Comparison of ENCODE assay signal across 1 cellular context in genomic region chr1:20187103-20187812, GRCh38.
A peak's percentile ranks its signal among the peaks of the same experiment; 100 is the strongest.
TF ChIP-seq lines count a peak whose summit lies in the region.

No MANE protein-coding gene starts in this region.

TF ChIP-seq in K562, 482 proteins besides CTCF, POLR2A, EP300 and RAD21 (continued from another document):
- TF ChIP-seq, protein P1, sequence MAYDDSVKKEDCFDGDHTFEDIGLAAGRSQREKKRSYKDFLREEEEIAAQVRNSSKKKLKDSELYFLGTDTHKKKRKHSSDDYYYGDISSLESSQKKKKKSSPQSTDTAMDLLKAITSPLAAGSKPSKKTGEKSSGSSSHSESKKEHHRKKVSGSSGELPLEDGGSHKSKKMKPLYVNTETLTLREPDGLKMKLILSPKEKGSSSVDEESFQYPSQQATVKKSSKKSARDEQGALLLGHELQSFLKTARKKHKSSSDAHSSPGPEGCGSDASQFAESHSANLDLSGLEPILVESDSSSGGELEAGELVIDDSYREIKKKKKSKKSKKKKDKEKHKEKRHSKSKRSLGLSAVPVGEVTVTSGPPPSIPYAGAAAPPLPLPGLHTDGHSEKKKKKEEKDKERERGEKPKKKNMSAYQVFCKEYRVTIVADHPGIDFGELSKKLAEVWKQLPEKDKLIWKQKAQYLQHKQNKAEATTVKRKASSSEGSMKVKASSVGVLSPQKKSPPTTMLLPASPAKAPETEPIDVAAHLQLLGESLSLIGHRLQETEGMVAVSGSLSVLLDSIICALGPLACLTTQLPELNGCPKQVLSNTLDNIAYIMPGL (CRISPR knock-in tag; IDR thresholded peaks at IDR 0.05): no peak
- TF ChIP-seq BRD4 (IDR thresholded peaks at IDR 0.05) (peak; percentile 12; the same call in 1 of the 2 replicates), NR2C1 (IDR thresholded peaks at IDR 0.05) (no peak), NR2C1 (tag; IDR thresholded peaks at IDR 0.05) (0 out of 2 replicates have a peak, but pooled peaks have one; percentile 12), MAFF (IDR thresholded peaks at IDR 0.05; ENCODE audit: low read length) (no peak), ELF2 (CRISPR knock-in tag; IDR thresholded peaks at IDR 0.05) (no peak), KLF10 (CRISPR knock-in tag; IDR thresholded peaks at IDR 0.05) (0 out of 2 replicates have a peak, but pooled peaks have one; percentile 47), TRIM25 (IDR thresholded peaks at IDR 0.05; ENCODE audit: borderline replicate concordance) (no peak), TEAD4 (IDR thresholded peaks at IDR 0.05; ENCODE audit: low read length) (no peak), TEAD4 (CRISPR knock-in tag; IDR thresholded peaks at IDR 0.05; ENCODE audit: borderline replicate concordance) (no peak; the same call in 1 of the 2 replicates), JUND (IDR thresholded peaks at IDR 0.05; ENCODE audit: borderline replicate concordance, low read depth, low read length) (no peak), JUND (tag; IDR thresholded peaks at IDR 0.05; ENCODE audit: borderline replicate concordance, low read depth, low read length) (peak; percentile 10; the same call in 1 of the 3 replicates), HDAC6 (IDR thresholded peaks at IDR 0.05; ENCODE audit: low read depth, low read length) (no peak), ZNF584 (CRISPR knock-in tag; IDR thresholded peaks at IDR 0.05; ENCODE audit: low read depth) (0 out of 2 replicates have a peak, but pooled peaks have one; percentile 72), RBM34 (IDR thresholded peaks at IDR 0.05; ENCODE audit: borderline replicate concordance, insufficient read depth, low read length) (no peak), CXXC5 (CRISPR knock-in tag; IDR thresholded peaks at IDR 0.05) (no peak), THAP7 (CRISPR knock-in tag; IDR thresholded peaks at IDR 0.05) (0 out of 2 replicates have a peak, but pooled peaks have one; percentile 38), ZNF197 (CRISPR knock-in tag; IDR thresholded peaks at IDR 0.05; ENCODE audit: low read depth) (0 out of 2 replicates have a peak, but pooled peaks have one; percentile 9), PCBP2 (IDR thresholded peaks at IDR 0.05; ENCODE audit: low read depth, low read length, poor library complexity, severe bottlenecking) (no peak)
- TF ChIP-seq, protein P2, sequence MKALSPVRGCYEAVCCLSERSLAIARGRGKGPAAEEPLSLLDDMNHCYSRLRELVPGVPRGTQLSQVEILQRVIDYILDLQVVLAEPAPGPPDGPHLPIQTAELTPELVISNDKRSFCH (CRISPR knock-in tag; IDR thresholded peaks at IDR 0.05): no peak
- TF ChIP-seq, protein P2 (tag; IDR thresholded peaks at IDR 0.05): peak; percentile 69; the same call in 1 of the 2 replicates
- TF ChIP-seq, protein P3, sequence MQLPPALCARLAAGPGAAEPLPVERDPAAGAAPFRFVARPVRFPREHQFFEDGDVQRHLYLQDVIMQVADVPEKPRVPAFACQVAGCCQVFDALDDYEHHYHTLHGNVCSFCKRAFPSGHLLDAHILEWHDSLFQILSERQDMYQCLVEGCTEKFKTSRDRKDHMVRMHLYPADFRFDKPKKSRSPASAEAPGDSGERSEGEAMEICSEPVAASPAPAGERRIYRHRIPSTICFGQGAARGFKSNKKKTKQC (CRISPR knock-in tag; IDR thresholded peaks at IDR 0.05): 0 out of 2 replicates have a peak, but pooled peaks have one; percentile 34
- TF ChIP-seq, protein P4, sequence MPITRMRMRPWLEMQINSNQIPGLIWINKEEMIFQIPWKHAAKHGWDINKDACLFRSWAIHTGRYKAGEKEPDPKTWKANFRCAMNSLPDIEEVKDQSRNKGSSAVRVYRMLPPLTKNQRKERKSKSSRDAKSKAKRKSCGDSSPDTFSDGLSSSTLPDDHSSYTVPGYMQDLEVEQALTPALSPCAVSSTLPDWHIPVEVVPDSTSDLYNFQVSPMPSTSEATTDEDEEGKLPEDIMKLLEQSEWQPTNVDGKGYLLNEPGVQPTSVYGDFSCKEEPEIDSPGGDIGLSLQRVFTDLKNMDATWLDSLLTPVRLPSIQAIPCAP (CRISPR knock-in tag; IDR thresholded peaks at IDR 0.05; ENCODE audit: borderline replicate concordance): no peak
- TF ChIP-seq, protein P5, sequence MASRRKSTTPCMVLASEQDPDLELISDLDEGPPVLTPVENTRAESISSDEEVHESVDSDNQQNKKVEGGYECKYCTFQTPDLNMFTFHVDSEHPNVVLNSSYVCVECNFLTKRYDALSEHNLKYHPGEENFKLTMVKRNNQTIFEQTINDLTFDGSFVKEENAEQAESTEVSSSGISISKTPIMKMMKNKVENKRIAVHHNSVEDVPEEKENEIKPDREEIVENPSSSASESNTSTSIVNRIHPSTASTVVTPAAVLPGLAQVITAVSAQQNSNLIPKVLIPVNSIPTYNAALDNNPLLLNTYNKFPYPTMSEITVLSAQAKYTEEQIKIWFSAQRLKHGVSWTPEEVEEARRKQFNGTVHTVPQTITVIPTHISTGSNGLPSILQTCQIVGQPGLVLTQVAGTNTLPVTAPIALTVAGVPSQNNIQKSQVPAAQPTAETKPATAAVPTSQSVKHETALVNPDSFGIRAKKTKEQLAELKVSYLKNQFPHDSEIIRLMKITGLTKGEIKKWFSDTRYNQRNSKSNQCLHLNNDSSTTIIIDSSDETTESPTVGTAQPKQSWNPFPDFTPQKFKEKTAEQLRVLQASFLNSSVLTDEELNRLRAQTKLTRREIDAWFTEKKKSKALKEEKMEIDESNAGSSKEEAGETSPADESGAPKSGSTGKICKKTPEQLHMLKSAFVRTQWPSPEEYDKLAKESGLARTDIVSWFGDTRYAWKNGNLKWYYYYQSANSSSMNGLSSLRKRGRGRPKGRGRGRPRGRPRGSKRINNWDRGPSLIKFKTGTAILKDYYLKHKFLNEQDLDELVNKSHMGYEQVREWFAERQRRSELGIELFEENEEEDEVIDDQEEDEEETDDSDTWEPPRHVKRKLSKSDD (conservative IDR thresholded peaks at IDR 0.05; ENCODE audit: low read length): no peak
- TF ChIP-seq, protein P6, sequence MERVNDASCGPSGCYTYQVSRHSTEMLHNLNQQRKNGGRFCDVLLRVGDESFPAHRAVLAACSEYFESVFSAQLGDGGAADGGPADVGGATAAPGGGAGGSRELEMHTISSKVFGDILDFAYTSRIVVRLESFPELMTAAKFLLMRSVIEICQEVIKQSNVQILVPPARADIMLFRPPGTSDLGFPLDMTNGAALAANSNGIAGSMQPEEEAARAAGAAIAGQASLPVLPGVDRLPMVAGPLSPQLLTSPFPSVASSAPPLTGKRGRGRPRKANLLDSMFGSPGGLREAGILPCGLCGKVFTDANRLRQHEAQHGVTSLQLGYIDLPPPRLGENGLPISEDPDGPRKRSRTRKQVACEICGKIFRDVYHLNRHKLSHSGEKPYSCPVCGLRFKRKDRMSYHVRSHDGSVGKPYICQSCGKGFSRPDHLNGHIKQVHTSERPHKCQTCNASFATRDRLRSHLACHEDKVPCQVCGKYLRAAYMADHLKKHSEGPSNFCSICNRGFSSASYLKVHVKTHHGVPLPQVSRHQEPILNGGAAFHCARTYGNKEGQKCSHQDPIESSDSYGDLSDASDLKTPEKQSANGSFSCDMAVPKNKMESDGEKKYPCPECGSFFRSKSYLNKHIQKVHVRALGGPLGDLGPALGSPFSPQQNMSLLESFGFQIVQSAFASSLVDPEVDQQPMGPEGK (CRISPR knock-in tag; IDR thresholded peaks at IDR 0.05; ENCODE audit: borderline replicate concordance): no peak
- TF ChIP-seq, protein P7, sequence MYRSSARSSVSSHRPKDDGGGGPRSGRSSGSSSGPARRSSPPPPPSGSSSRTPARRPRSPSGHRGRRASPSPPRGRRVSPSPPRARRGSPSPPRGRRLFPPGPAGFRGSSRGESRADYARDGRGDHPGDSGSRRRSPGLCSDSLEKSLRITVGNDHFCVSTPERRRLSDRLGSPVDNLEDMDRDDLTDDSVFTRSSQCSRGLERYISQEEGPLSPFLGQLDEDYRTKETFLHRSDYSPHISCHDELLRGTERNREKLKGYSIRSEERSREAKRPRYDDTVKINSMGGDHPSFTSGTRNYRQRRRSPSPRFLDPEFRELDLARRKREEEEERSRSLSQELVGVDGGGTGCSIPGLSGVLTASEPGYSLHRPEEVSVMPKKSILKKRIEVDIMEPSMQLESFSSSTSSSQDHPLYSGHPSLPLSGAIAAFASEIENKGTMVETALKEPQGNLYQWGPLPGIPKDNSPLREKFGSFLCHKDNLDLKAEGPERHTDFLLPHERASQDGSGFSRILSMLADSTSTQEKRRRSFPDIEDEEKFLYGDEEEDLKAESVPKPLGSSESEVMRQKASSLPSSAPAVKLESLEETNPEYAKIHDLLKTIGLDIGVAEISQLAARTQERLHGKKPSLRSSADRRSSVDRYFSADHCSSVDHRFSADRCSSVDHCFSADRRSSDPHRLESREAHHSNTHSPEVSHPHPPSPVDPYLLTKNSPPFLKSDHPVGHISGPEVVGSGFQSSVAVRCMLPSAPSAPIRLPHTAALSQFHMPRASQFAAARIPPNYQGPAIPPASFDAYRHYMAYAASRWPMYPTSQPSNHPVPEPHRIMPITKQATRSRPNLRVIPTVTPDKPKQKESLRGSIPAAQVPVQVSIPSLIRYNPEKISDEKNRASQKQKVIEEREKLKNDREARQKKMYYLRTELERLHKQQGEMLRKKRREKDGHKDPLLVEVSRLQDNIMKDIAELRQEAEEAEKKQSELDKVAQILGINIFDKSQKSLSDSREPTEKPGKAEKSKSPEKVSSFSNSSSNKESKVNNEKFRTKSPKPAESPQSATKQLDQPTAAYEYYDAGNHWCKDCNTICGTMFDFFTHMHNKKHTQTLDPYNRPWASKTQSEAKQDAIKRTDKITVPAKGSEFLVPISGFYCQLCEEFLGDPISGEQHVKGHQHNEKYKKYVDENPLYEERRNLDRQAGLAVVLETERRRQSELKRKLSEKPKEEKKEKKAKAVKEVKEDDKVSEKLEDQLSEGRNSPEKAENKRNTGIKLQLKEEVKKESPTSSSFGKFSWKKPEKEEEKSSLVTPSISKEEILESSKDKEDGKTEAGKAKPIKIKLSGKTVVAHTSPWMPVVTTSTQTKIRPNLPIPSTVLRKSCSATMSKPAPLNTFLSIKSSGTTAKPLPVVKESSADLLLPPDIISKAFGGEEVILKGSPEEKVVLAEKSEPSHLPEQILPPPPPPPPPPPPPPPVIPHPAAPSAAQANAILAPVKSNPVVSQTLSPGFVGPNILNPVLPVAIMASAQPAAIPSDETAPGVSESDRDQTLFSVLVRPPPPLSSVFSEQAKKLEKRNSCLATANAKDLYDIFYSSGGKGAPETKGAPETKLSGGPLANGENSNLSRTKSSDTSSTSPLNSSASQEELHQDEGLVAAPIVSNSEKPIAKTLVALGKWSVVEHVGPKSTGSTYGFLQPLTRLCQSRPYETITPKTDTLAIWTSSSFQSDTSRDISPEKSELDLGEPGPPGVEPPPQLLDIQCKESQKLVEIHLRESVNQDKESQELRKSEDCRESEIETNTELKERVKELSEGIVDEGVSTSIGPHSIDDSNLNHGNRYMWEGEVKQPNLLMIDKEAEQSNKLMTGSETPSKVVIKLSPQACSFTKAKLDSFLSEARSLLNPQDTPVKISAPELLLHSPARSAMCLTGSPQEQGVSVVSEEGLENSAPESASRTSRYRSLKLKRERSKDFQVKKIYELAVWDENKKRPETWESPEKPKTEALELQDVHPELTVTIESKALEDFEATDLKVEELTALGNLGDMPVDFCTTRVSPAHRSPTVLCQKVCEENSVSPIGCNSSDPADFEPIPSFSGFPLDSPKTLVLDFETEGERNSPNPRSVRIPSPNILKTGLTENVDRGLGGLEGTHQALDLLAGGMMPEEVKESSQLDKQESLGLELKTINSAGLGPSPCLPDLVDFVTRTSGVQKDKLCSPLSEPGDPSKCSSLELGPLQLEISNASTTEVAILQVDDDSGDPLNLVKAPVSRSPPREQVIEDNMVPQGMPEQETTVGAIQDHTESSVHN (IDR thresholded peaks at IDR 0.05; ENCODE audit: borderline replicate concordance in 1 of 2, low read depth in 1 of 2): no peak
